ENCODE assay signal across 8 cellular contexts in genomic region chr1:171913385-171913784, GRCh38.
DNase-seq lines count a peak whose midpoint lies in the region; ATAC-seq and TF ChIP-seq lines count a peak whose summit lies in the region.

No MANE protein-coding gene starts in this region.

- no peak overlapping the region for H3K27ac Mint-ChIP-seq in activated CD4-positive, alpha-beta T cell treated with anti-CD3 and anti-CD28 coated beads for 36 hours

- TF ChIP-seq CTCF in fibroblast of pulmonary artery (IDR thresholded peaks at IDR 0.05; ENCODE audit: low read length, missing control alignments): no peak

- peaks cover 1% of the 10 kb centered on the region for H3K4me1 Mint-ChIP-seq in activated CD4-positive, alpha-beta T cell treated with anti-CD3 and anti-CD28 coated beads for 36 hours

- H3K4me3 ChIP-seq in fibroblast of pulmonary artery (replicated peaks; ENCODE audit: low read depth, low read length): no peak overlapping the region

- no peak overlapping the region for H3K4me3 Mint-ChIP-seq in activated CD4-positive, alpha-beta T cell treated with anti-CD3 and anti-CD28 coated beads for 36 hours

- POLR2A ChIA-PET in activated CD4-positive, alpha-beta T cell treated with anti-CD3 and anti-CD28 coated beads for 36 hours (lab: Charles Lee): no interaction called here

- H3K9me3 Mint-ChIP-seq in activated CD4-positive, alpha-beta T cell treated with anti-CD3 and anti-CD28 coated beads for 36 hours (ENCODE audit: low read depth): no peaks in the 10 kb centered on the region

- no peak for ATAC-seq in activated CD4-positive, alpha-beta T cell treated with anti-CD3 and anti-CD28 coated beads for 36 hours
- ATAC-seq in HG03520 (IDR thresholded peaks at IDR 0.05; ENCODE audit: unreplicated experiment): no peak

- intact Hi-C loops in activated CD4-positive, alpha-beta T cell treated with anti-CD3 and anti-CD28 coated beads for 36 hours (cut with DNase I, micrococcal nuclease): no loop called here

- peak; percentile 18 for DNase-seq in EL
- DNase-seq in RPMI8226: peak; percentile 64
- peak; percentile 57 for DNase-seq in fibroblast of pulmonary artery (ENCODE audit: low read depth)
- DNase-seq in myocyte (ENCODE audit: low read depth): peak; percentile 76
- no peak for DNase-seq in activated CD4-positive, alpha-beta T cell treated with anti-CD3 and anti-CD28 coated beads for 36 hours
- DNase-seq in DMS79 treated with DMSO at 0.1 percent for 48 hours (lab: John Stamatoyannopoulos, UW): no peak
- no peak for DNase-seq in activated CD8-positive, alpha-beta memory T cell treated with anti-CD3 and anti-CD28 coated beads, Interleukin-2, amount 50 U/mL, for 48 hours

- no peaks in the 10 kb centered on the region for H3K36me3 Mint-ChIP-seq in activated CD4-positive, alpha-beta T cell treated with anti-CD3 and anti-CD28 coated beads for 36 hours (ENCODE audit: low read depth)

- H3K27me3 Mint-ChIP-seq in activated CD4-positive, alpha-beta T cell treated with anti-CD3 and anti-CD28 coated beads for 36 hours: no peaks in the 10 kb centered on the region

- CTCF ChIA-PET in activated CD4-positive, alpha-beta T cell treated with anti-CD3 and anti-CD28 coated beads for 36 hours (lab: Charles Lee): no interaction called here

Comparison
In these comparisons a context has a peak if more than half of its experiments do, and no peak if none do; other contexts are left out.
1. DNase-seq: peak in EL (single experiment), RPMI8226 (single experiment), fibroblast of pulmonary artery (single experiment) and myocyte (single experiment); none in activated CD4-positive, alpha-beta T cell treated with anti-CD3 and anti-CD28 coated beads for 36 hours (single experiment), DMS79 treated with DMSO at 0.1 percent for 48 hours (single experiment) and activated CD8-positive, alpha-beta memory T cell treated with anti-CD3 and anti-CD28 coated beads, Interleukin-2, amount 50 U/mL, for 48 hours (single experiment).